8 cellular contexts compared by ENCODE assay signal in genomic region chr1:9588551-9589143, GRCh38. TPM values are rescaled to one million over a fixed set of nuclear protein-coding genes. Genes with fewer than 3 reads are reported as not detected.
DNase-seq lines count a peak whose midpoint lies in the region; ATAC-seq and TF ChIP-seq lines count a peak whose summit lies in the region.

TSS of gene TMEM201 (plus strand) at chr1:9588911. CDS start at chr1:9588931, 20 bp downstream.

- 0% methylated on average over 36 to 73 of the region's 94 CpGs for WGBS in mesodermal cell (ENCODE audit: insufficient coverage in 2 of 2), 2 experiments

- no peaks in the 10 kb centered on the region for H3K4me1 ChIP-seq in endocrine pancreas (ENCODE audit: control insufficient read depth, insufficient read depth, low read length)
- peaks cover 26% of the 10 kb centered on the region for H3K4me1 ChIP-seq in mesodermal cell (ENCODE audit: control insufficient read depth, insufficient read depth, low read length, poor library complexity, severe bottlenecking)

- peaks cover 33% of the 10 kb centered on the region for H3K4me1 Mint-ChIP-seq in CD4-positive, alpha-beta T cell (ENCODE audit: low read depth)

- CTCF ChIA-PET in CD4-positive, alpha-beta T cell (lab: Charles Lee) = interaction anchor here (0.5 to 1.4 kb wide), 8 partner anchors 10 to 354 kb away, joined by 3 to 4 read pairs (median 3); partner anchors contain the start of genes H6PD and SLC25A33

- peak; percentile 6 for TF ChIP-seq CTCF in CD4-positive, alpha-beta T cell (IDR thresholded peaks at IDR 0.05)

- H3K27ac Mint-ChIP-seq in CD4-positive, alpha-beta T cell = peak within 1 kb of the TSS; percentile 65

- no peak within 1 kb of the TSS for H3K27ac ChIP-seq in CD4-positive, alpha-beta T cell (ENCODE audit: low read depth, low read length)
- H3K27ac ChIP-seq in mesodermal cell (ENCODE audit: low read depth, low read length, severe bottlenecking) = peak within 1 kb of the TSS; percentile 45

- peak within 1 kb of the TSS; percentile 92 for H3K4me3 Mint-ChIP-seq in CD4-positive, alpha-beta T cell

- intact Hi-C loops in CD4-positive, alpha-beta T cell (cut with DNase I, micrococcal nuclease) = loop anchor here in 1 of 2 experiments (1.0 to 5.0 kb wide), 7 partner anchors 49 to 1106 kb away; partner anchors contain the start of genes H6PD, SLC25A33, SPSB1 and UBE4B

- H3K27me3 ChIP-seq in CD4-positive, alpha-beta T cell (ENCODE audit: control insufficient read depth, insufficient read depth, low read length) = no peaks in the 10 kb centered on the region
- H3K27me3 ChIP-seq in endocrine pancreas (ENCODE audit: control insufficient read depth, insufficient read depth, low read length) = no peaks in the 10 kb centered on the region

- POLR2A ChIA-PET in CD4-positive, alpha-beta T cell (lab: Charles Lee) = interaction anchor here (1.0 to 1.1 kb wide), 3 partner anchors 49 to 128 kb away, joined by 3 to 6 read pairs (median 5); no protein-coding TSS in a partner anchor

- H3K36me3 Mint-ChIP-seq in CD4-positive, alpha-beta T cell (ENCODE audit: low read depth) = no peaks in the 10 kb centered on the region

- peak; percentile 87 to 96 (median 92) for DNase-seq in CD4-positive, alpha-beta T cell
- DNase-seq in NK-92 treated with Interleukin-12 subunit alpha and Interleukin-12 subunit beta, amount 100 ng/mL, for 24 hours (lab: John Stamatoyannopoulos, UW) = peak; percentile 87
- peak; percentile 85 to 87 for DNase-seq in activated CD8-positive, alpha-beta memory T cell treated with anti-CD3 and anti-CD28 coated beads for 4 hours (ENCODE audit: low read depth in 2 of 2)
- DNase-seq in stimulated activated CD8-positive, alpha-beta memory T cell treated with anti-CD3 and anti-CD28 coated beads, Interleukin-15, amount 100 ng/mL, for 24 hours (ENCODE audit: low read depth) = peak; percentile 92

- ATAC-seq in CD4-positive, alpha-beta T cell (ENCODE audit: poor library complexity) = peak; percentile 91
- peak; percentile 70 for ATAC-seq in GM19438 (IDR thresholded peaks at IDR 0.05; ENCODE audit: low read depth, unreplicated experiment)
- peak; percentile 70 for ATAC-seq in HG03571 (IDR thresholded peaks at IDR 0.05; ENCODE audit: unreplicated experiment)

- H3K9ac ChIP-seq in endocrine pancreas (ENCODE audit: control insufficient read depth, insufficient read depth, low read length) = peak within 1 kb of the TSS; percentile 2

- H3K27me3 Mint-ChIP-seq in CD4-positive, alpha-beta T cell = no peaks in the 10 kb centered on the region

- H3K4me3 ChIP-seq in endocrine pancreas (ENCODE audit: control insufficient read depth, insufficient read depth, low read length) = peak within 1 kb of the TSS; percentile 28
- peak within 1 kb of the TSS; percentile 60 for H3K4me3 ChIP-seq in mesodermal cell (ENCODE audit: extremely low read depth, insufficient read depth, low read length, poor library complexity, severe bottlenecking)

- H3K9me3 ChIP-seq in CD4-positive, alpha-beta T cell (ENCODE audit: control insufficient read depth, low read length) = no peaks in the 10 kb centered on the region
- H3K9me3 ChIP-seq in endocrine pancreas (ENCODE audit: control insufficient read depth, low read length) (no peaks in the 10 kb centered on the region), mesodermal cell (ENCODE audit: control insufficient read depth, low read length) (no peaks in the 10 kb centered on the region)

- H3K36me3 ChIP-seq in endocrine pancreas (ENCODE audit: control insufficient read depth, insufficient read depth, low read length) (no peaks in the 10 kb centered on the region), mesodermal cell (ENCODE audit: control insufficient read depth, insufficient read depth, low read length) (peaks cover 13% of the 10 kb centered on the region)

- H3K9me3 Mint-ChIP-seq in CD4-positive, alpha-beta T cell = no peaks in the 10 kb centered on the region

RNA-seq across cellular contexts. Expression of gene TMEM201, which starts in this region (rescaled TPM):
- 1 to 10 TPM; 9.1 to 9.2 TPM for total RNA-seq in CD4-positive, alpha-beta T cell
- 9.7 TPM for polyA plus RNA-seq in mesodermal cell (2013, experiment 1 of 2)
- polyA plus RNA-seq in mesodermal cell (2013, experiment 2 of 2) = 7.8 TPM
